In the genomic region with DNA sequence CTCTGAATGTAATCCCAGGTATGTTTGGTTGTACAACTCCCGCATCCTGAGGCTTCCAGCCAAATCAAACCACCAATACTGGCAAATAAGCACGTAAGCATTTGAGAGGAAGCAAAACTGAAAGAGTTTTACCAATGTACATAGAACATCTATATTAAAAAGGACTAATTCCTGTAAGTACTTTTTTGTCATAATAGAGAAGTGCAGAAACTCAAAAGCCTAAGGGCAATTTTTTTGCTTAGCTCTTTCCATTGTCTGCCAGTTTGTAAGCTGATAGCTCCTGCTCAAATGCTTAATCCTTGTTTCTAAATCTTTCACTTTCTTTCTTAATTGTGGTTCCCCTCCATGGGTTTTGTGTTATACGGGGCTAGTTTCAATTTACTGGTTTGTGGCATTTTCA, we compare ENCODE assay signal across 22 cellular contexts.
DNase-seq lines count a peak whose midpoint lies in the region; ATAC-seq and TF ChIP-seq lines count a peak whose summit lies in the region.
"Had no signal": no experiment of that assay in that cellular context is flagged by ENCODE, and none has a peak within 500 bp of the region (broad histone marks: within the 10 kb centered on the region; RNA-seq: fewer than 3 reads in every experiment).

No MANE protein-coding gene starts in this region.

- TF ChIP-seq CTCF in lower lobe of right lung (IDR thresholded peaks at IDR 0.05): no peak

- intact Hi-C loops in lower lobe of right lung (cut with DNase I): no loop called here

- H3K9me3 ChIP-seq in lower lobe of right lung: no peaks in the 10 kb centered on the region
- H3K9me3 ChIP-seq: ascending aorta had no signal

- ATAC-seq in GM18520 (IDR thresholded peaks at IDR 0.05; ENCODE audit: unreplicated experiment) (peak; percentile 41), HG03342 (IDR thresholded peaks at IDR 0.05; ENCODE audit: unreplicated experiment) (peak; percentile 57), lower lobe of right lung (no peak)

- DNase-seq in RPMI7951 (ENCODE audit: low read depth): peak; percentile 7
- DNase-seq in fibroblast of the conjunctiva (ENCODE audit: low read depth): peak; percentile 23
- no peak for DNase-seq in SIG-M5 (lab: John Stamatoyannopoulos, UW)
- DNase-seq in lower lobe of right lung: no peak
- no peak for DNase-seq in NCI-H1105 (lab: John Stamatoyannopoulos, UW)
- no peak for DNase-seq in activated CD4-positive, CD25-positive, alpha-beta regulatory T cell (lab: John Stamatoyannopoulos, UW)
- DNase-seq: activated CD4-positive, alpha-beta memory T cell treated with anti-CD3 and anti-CD28 coated beads, Interleukin-2, amount 10 ng/mL, durations not matched to agents 7 days and 5 days; activated naive CD4-positive, alpha-beta T cell treated with anti-CD3 and anti-CD28 coated beads for 36 hours; activated T-cell treated with anti-CD3 and anti-CD28 coated beads, Interleukin-2, amount 50 U/mL, for 24 hours; foreskin melanocyte; IMR-90; NCI-H748 treated with DMSO at 0.1 percent for 48 hours; nephron progenitor cell; small intestine; stimulated activated CD4-positive, alpha-beta T cell treated with anti-CD3 and anti-CD28 coated beads, Interleukin-4, amount 100 ng/mL, for 1 hour; substantia nigra; T-helper 1 cell had no signal

- no peaks in the 10 kb centered on the region for H3K27me3 ChIP-seq in lower lobe of right lung (ENCODE audit: low read depth)
- H3K27me3 ChIP-seq: ascending aorta had no signal

- no peaks in the 10 kb centered on the region for H3K36me3 ChIP-seq in lower lobe of right lung
- H3K36me3 ChIP-seq: ascending aorta had no signal

- H3K4me3 ChIP-seq in lower lobe of right lung: no peak overlapping the region
- H3K4me3 ChIP-seq: ascending aorta, coronary artery had no signal

- no peak overlapping the region for H3K27ac ChIP-seq in lower lobe of right lung
- H3K27ac ChIP-seq: ascending aorta, coronary artery, VCaP had no signal

- no peaks in the 10 kb centered on the region for H3K4me1 ChIP-seq in lower lobe of right lung
- H3K4me1 ChIP-seq: ascending aorta had no signal

Comparison
In these comparisons a context has a peak if more than half of its experiments do, and no peak if none do; other contexts are left out.
1. ATAC-seq: peak in GM18520 (single experiment) and HG03342 (single experiment); none in lower lobe of right lung (0 of 2).
2. DNase-seq: peak in RPMI7951 (single experiment) and fibroblast of the conjunctiva (single experiment); none in SIG-M5 (single experiment), lower lobe of right lung (single experiment), NCI-H1105 (single experiment) and activated CD4-positive, CD25-positive, alpha-beta regulatory T cell (0 of 4).